In genomic region chr3:169458323-169458722, GRCh38 we compare ENCODE assay signal across 18 cellular contexts.
"Had no signal": no experiment of that assay in that cellular context is flagged by ENCODE, and none has a peak within 500 bp of the region (broad histone marks: within the 10 kb centered on the region; RNA-seq: fewer than 3 reads in every experiment).

No MANE protein-coding gene starts in this region.

- ATAC-seq: activated CD8-positive, alpha-beta T cell treated with anti-CD3 and anti-CD28 coated beads for 36 hours; activated T-cell treated with anti-CD3 and anti-CD28 coated beads, Interleukin-2, amount 50 U/mL, for 72 hours; body of pancreas; left colon; T-helper 17 cell; WTC11 had no signal

- H3K36me3 ChIP-seq: ovary, thoracic aorta had no signal

- H3K9me3 ChIP-seq: body of pancreas, ovary, thoracic aorta had no signal

- H3K4me3 ChIP-seq: body of pancreas, coronary artery, ovary, thoracic aorta had no signal

- DNase-seq: activated CD4-positive, alpha-beta T cell treated with anti-CD3 and anti-CD28 coated beads for 4 hours; activated CD8-positive, alpha-beta T cell treated with anti-CD3 and anti-CD28 coated beads for 36 hours; activated gamma-delta T cell treated with Interleukin-2 at 50 U/mL for 16 hours; activated naive CD8-positive, alpha-beta T cell treated with anti-CD3 and anti-CD28 coated beads for 36 hours; activated T-cell treated with anti-CD3 and anti-CD28 coated beads, Interleukin-2, amount 50 U/mL, for 72 hours; amygdala; body of pancreas; effector CD4-positive, alpha-beta T cell; foreskin melanocyte; immature natural killer cell; left colon; naive B cell; ovary; stimulated activated CD4-positive, alpha-beta T cell treated with anti-CD3 and anti-CD28 coated beads, Interleukin-1b, Interleukin-23, amount 100 ng/mL, for 48 hours; T-helper 17 cell had no signal

- H3K27me3 ChIP-seq: body of pancreas, ovary had no signal

- H3K27ac ChIP-seq: body of pancreas, coronary artery, ovary, thoracic aorta had no signal
